Comparison of ENCODE assay signal across 12 cellular contexts in the genomic region with DNA sequence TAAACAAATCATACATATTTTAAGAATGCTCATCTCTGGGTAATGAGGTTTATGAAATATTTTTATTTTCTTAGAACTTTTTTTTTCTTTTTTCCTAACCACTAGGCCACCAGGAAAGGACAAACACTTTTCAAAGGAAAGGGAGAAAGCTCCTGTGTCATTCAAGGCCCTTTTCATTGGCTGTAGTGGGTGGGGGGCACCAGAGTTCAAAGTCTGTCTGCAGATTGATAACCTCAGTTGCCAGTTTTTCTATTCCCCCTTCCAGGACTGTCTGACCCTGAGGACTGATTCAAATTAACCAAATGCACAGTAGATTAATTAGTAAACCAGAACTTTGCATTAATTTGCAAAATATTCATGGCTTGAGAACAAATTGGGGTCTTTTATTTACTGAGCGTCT.
DNase-seq lines count a peak whose midpoint lies in the region; ATAC-seq, FAIRE-seq and TF ChIP-seq lines count a peak whose summit lies in the region.
"Had no signal": no experiment of that assay in that cellular context is flagged by ENCODE, and none has a peak within 500 bp of the region (broad histone marks: within the 10 kb centered on the region; RNA-seq: fewer than 3 reads in every experiment).

No MANE protein-coding gene starts in this region.

- H3K9ac ChIP-seq in GM23248 = peak overlapping the region; percentile 49
- peak overlapping the region; percentile 54 for H3K9ac ChIP-seq in adipocyte (ENCODE audit: low read length)
- H3K9ac ChIP-seq in keratinocyte (ENCODE audit: control insufficient read depth, extremely low read depth, insufficient read depth, low read length) = no peak overlapping the region
- H3K9ac ChIP-seq in smooth muscle cell (ENCODE audit: low read depth) = peak overlapping the region; percentile 61

- H3K27me3 ChIP-seq in GM23248 (replicated peaks; ENCODE audit: insufficient read depth) (no peaks in the 10 kb centered on the region), adipocyte (replicated peaks; ENCODE audit: control insufficient read depth, insufficient read depth, low read length) (no peaks in the 10 kb centered on the region), keratinocyte (ENCODE audit: control insufficient read depth, extremely low read depth, insufficient read depth, low read length) (no peaks in the 10 kb centered on the region), smooth muscle cell (ENCODE audit: low read depth) (no peaks in the 10 kb centered on the region)
- H3K27me3 ChIP-seq: neutrophil had no signal

- H3K79me2 ChIP-seq in GM23248 (ENCODE audit: insufficient read depth) (no peaks in the 10 kb centered on the region), keratinocyte (ENCODE audit: control insufficient read depth, insufficient read depth, low read length) (no peaks in the 10 kb centered on the region), smooth muscle cell (ENCODE audit: low read depth) (no peaks in the 10 kb centered on the region)

- no peaks in the 10 kb centered on the region for H3K9me3 ChIP-seq in GM23248 (ENCODE audit: low read depth)
- H3K9me3 ChIP-seq in adipocyte (ENCODE audit: control insufficient read depth, low read length) = no peaks in the 10 kb centered on the region
- no peaks in the 10 kb centered on the region for H3K9me3 ChIP-seq in keratinocyte (ENCODE audit: control insufficient read depth, low read depth, low read length)
- no peaks in the 10 kb centered on the region for H3K9me3 ChIP-seq in smooth muscle cell (replicated peaks; ENCODE audit: low read depth)
- H3K9me3 ChIP-seq: neutrophil had no signal

- no peaks in the 10 kb centered on the region for H3K9me1 ChIP-seq in keratinocyte (ENCODE audit: control insufficient read depth, extremely low read depth, insufficient read depth, low read length)

- in situ Hi-C loops in GM23248 (cut with MboI) = no loop called here

- no peaks in the 10 kb centered on the region for H3K9me2 ChIP-seq in GM23248 (ENCODE audit: insufficient read depth)

- no peak for ATAC-seq in GM19324 (IDR thresholded peaks at IDR 0.05; ENCODE audit: low FRiP score, unreplicated experiment)

- H2AFZ ChIP-seq in GM23248 (no peak overlapping the region; the same call in 1 of the 2 replicates), keratinocyte (ENCODE audit: control insufficient read depth, low read length) (no peak overlapping the region), smooth muscle cell (ENCODE audit: low read depth) (peak overlapping the region; percentile 36)

- no peak for TF ChIP-seq CTCF in keratinocyte (optimal IDR thresholded peaks at IDR 0.05 in 1 of 3, IDR thresholded peaks at IDR 0.05 in 1 of 3, conservative IDR thresholded peaks at IDR 0.05 in 1 of 3; ENCODE audit: extremely low read depth in 1 of 3, insufficient read depth in 2 of 3, low read length in 3 of 3)
- no peak for TF ChIP-seq CTCF in smooth muscle cell (IDR thresholded peaks at IDR 0.05; ENCODE audit: borderline replicate concordance, insufficient read depth, poor library complexity, severe bottlenecking)

- H3K4me2 ChIP-seq in GM23248 (ENCODE audit: unreplicated experiment) (peak overlapping the region; percentile 77), keratinocyte (ENCODE audit: control insufficient read depth, extremely low read depth, insufficient read depth, low read depth, low read length) (peak overlapping the region; percentile 12), smooth muscle cell (peak overlapping the region; percentile 72)

- 0 to 7% methylated on average over 1 of the region's 1 CpG for WGBS in GM23248 (ENCODE audit: low coverage in 1 of 2, low lambda C conversion rate in 2 of 2, missing lambda C conversion rate in 2 of 2), 2 experiments
- WGBS in smooth muscle cell (ENCODE audit: low lambda C conversion rate) = 88% methylated on average over 1 of the region's 1 CpG

- 0 out of 2 replicates have a peak overlapping the region, but pooled peaks have one; percentile 23 for H3K4me3 ChIP-seq in GM23248
- H3K4me3 ChIP-seq in adipocyte (ENCODE audit: low read length) = no peak overlapping the region
- no peak overlapping the region for H3K4me3 ChIP-seq in keratinocyte (ENCODE audit: control insufficient read depth in 2 of 3, extremely low read depth in 1 of 3, insufficient read depth in 2 of 3, low read depth in 1 of 3, low read length in 3 of 3)
- no peak overlapping the region for H3K4me3 ChIP-seq in smooth muscle cell

- H3K4me1 ChIP-seq in GM23248 (ENCODE audit: insufficient read depth) (peaks cover 60% of the 10 kb centered on the region), adipocyte (ENCODE audit: control insufficient read depth, insufficient read depth, low read length) (peaks cover 22% of the 10 kb centered on the region), keratinocyte (ENCODE audit: control insufficient read depth, extremely low read depth, insufficient read depth, low read length) (peaks cover 36% of the 10 kb centered on the region), smooth muscle cell (ENCODE audit: low read depth) (peaks cover 21% of the 10 kb centered on the region)

- H3K36me3 ChIP-seq in GM23248 (ENCODE audit: low read depth) = no peaks in the 10 kb centered on the region
- H3K36me3 ChIP-seq in adipocyte (ENCODE audit: control insufficient read depth, insufficient read depth, low read length, severe bottlenecking) = no peaks in the 10 kb centered on the region
- no peaks in the 10 kb centered on the region for H3K36me3 ChIP-seq in keratinocyte (ENCODE audit: control insufficient read depth in 2 of 2, extremely low read depth in 1 of 2, insufficient read depth in 2 of 2, low read length in 2 of 2)
- H3K36me3 ChIP-seq in smooth muscle cell (ENCODE audit: low read depth) = no peaks in the 10 kb centered on the region

- no peaks in the 10 kb centered on the region for H4K20me1 ChIP-seq in GM23248 (ENCODE audit: insufficient read depth)
- no peaks in the 10 kb centered on the region for H4K20me1 ChIP-seq in keratinocyte (ENCODE audit: control insufficient read depth, extremely low read depth, insufficient read depth, low read length)
- H4K20me1 ChIP-seq in smooth muscle cell (ENCODE audit: low read depth) = no peaks in the 10 kb centered on the region

- FAIRE-seq in keratinocyte (lab: Jason Lieb, UNC) = no peak
- FAIRE-seq: D721Med had no signal

- H3F3A ChIP-seq in GM23248 (ENCODE audit: insufficient read depth) = peaks cover 52% of the 10 kb centered on the region
- H3F3A ChIP-seq in smooth muscle cell (ENCODE audit: low read depth) = peaks cover 19% of the 10 kb centered on the region

- dilution Hi-C loops in keratinocyte (cut with MboI; ENCODE audit: extremely low pct_ligation_motif_present, low sequenced_read_pairs) = no loop called here

- H3K27ac ChIP-seq in GM23248 (peak overlapping the region; percentile 49), keratinocyte (ENCODE audit: control insufficient read depth, insufficient read depth, low read length) (no peak overlapping the region), smooth muscle cell (ENCODE audit: low read depth) (peak overlapping the region; percentile 89)
- H3K27ac ChIP-seq: neutrophil had no signal

- DNase-seq in GM23248 (no peak), adipocyte (ENCODE audit: low read depth) (peak; percentile 13), keratinocyte (ENCODE audit: low read depth, low spot score) (no peak), smooth muscle cell (lab: John Stamatoyannopoulos, UW; ENCODE audit: unreplicated experiment) (no peak), LoVo (ENCODE audit: low spot score) (no peak), NCI-H2171 treated with DMSO at 0.1 percent for 48 hours (lab: John Stamatoyannopoulos, UW) (no peak)
- DNase-seq: activated CD4-positive, alpha-beta T cell treated with anti-CD3 and anti-CD28 coated beads for 1 hour; activated effector memory CD4-positive, alpha-beta T cell treated with anti-CD3 and anti-CD28 coated beads, Interleukin-2, amount 50 U/mL, for 16 hours; stimulated activated CD4-positive, alpha-beta T cell treated with anti-CD3 and anti-CD28 coated beads, Interleukin-2, amount 100 ng/mL, for 24 hours had no signal

Comparison
In these comparisons a context has a peak if more than half of its experiments do, and no peak if none do; other contexts are left out.
1. H3K4me2 ChIP-seq: peak in every context shown above with its lines; median percentile 77 in GM23248; 72 in smooth muscle cell; 12 in keratinocyte.